1 cellular context compared by ENCODE assay signal in the genomic region with DNA sequence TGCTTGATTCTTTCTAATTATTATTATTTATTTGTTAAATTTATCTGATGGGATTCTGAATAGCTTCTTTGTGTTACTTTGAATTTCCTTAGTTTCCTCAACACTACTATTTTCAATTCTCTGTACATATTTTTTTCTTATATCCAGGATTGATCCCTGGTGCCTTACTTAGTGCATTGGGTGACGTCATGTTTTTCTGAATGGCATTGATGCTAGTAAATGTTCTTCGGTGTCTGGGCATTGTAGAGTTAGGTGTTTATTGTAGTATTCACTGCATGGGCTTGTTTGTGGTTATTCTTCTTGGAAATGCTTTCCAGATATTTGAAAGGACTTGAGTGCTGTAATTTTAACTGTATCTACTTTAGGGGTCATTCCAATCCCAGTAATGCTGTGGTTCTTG.
TF ChIP-seq lines count a peak whose summit lies in the region.

No MANE protein-coding gene starts in this region.

TF ChIP-seq in HepG2, 621 proteins besides CTCF, POLR2A, EP300 and RAD21 (continued from another document):
- TF ChIP-seq, protein P1, sequence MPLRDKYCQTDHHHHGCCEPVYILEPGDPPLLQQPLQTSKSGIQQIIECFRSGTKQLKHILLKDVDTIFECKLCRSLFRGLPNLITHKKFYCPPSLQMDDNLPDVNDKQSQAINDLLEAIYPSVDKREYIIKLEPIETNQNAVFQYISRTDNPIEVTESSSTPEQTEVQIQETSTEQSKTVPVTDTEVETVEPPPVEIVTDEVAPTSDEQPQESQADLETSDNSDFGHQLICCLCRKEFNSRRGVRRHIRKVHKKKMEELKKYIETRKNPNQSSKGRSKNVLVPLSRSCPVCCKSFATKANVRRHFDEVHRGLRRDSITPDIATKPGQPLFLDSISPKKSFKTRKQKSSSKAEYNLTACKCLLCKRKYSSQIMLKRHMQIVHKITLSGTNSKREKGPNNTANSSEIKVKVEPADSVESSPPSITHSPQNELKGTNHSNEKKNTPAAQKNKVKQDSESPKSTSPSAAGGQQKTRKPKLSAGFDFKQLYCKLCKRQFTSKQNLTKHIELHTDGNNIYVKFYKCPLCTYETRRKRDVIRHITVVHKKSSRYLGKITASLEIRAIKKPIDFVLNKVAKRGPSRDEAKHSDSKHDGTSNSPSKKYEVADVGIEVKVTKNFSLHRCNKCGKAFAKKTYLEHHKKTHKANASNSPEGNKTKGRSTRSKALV (CRISPR knock-in tag; IDR thresholded peaks at IDR 0.05), result no peak
- TF ChIP-seq ZNF335 (CRISPR knock-in tag; IDR thresholded peaks at IDR 0.05) (no peak), CREB1 (IDR thresholded peaks at IDR 0.05) (peak; percentile 83), CREB1 (CRISPR knock-in tag; IDR thresholded peaks at IDR 0.05) (no peak), MATR3 (CRISPR knock-in tag; IDR thresholded peaks at IDR 0.05) (no peak)
